6 cellular contexts compared by ENCODE assay signal in the genomic region with DNA sequence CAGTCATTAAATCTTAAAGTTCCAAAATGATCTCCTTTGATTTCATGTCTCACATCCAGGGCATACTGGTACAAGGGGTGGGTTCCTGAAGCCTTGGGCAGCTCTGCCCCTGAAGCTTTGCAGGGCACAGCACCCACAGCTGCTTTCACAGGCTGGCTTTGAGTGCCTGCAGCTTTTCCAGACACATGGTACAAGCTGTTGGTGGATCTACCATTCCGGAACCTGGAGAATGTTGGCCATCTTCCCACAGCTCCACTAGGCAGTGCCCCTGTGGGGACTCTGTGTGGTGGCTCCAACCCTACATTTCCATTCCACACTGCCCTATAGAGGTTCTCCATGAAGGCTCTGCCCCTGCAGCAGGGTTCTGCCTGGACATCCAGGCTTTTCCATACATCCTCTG.
"Had no signal": no experiment of that assay in that cellular context is flagged by ENCODE, and none has a peak within 500 bp of the region (broad histone marks: within the 10 kb centered on the region; RNA-seq: fewer than 3 reads in every experiment).

No MANE protein-coding gene starts in this region.

- H3K27ac Mint-ChIP-seq: IgD-negative memory B cell had no signal

- DNase-seq: KBM-7, KG1 had no signal

- H3K27me3 Mint-ChIP-seq: IgD-negative memory B cell had no signal

- H3K4me3 ChIP-seq: K562 had no signal

- ATAC-seq: HepG2, K562 had no signal

- H3K27ac ChIP-seq: HL-60 had no signal

- H3K4me1 Mint-ChIP-seq: IgD-negative memory B cell had no signal
